ENCODE assay signal across 18 cellular contexts in the genomic region with DNA sequence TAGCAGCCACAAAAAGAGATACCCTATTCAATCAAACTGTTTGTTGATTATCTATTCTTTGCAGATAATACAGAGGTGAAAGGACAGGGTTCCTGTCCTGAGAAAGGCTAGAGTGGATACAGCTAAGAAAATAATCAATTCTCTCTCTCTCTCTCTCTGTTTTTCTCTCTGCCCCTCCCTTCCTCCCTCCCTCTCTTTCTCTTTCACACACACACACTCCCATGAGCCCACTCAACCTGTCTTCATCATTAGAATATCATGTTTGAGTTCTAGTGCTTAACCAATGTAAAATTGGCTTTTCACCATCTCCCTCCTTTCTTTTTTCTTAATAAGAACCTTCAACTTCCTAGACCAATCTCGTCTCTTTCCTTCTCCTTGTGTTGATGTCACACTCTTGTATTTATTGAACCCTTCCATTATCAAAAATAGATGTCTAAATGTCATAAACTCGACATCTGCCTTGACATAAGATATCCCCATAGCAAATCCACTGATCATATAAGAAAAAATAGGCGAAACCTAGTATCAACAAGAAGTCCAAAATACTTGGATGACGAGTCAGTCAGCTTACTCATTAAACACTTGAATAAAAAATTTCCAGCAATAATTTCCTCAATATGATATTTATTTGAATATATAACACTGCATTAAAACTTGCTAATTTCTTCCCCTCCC. TPM values are rescaled to one million over a fixed set of nuclear protein-coding genes. Genes with fewer than 3 reads are reported as not detected.
DNase-seq lines count a peak whose midpoint lies in the region; ATAC-seq, FAIRE-seq and TF ChIP-seq lines count a peak whose summit lies in the region.
"Had no signal": no experiment of that assay in that cellular context is flagged by ENCODE, and none has a peak within 500 bp of the region (broad histone marks: within the 10 kb centered on the region; RNA-seq: fewer than 3 reads in every experiment).

No MANE protein-coding gene starts in this region.

- no peak for TF ChIP-seq CTCF in astrocyte (IDR thresholded peaks at IDR 0.05; ENCODE audit: insufficient read depth, low read depth, low read length)

- intact Hi-C loops in activated CD4-positive, alpha-beta T cell treated with anti-CD3 and anti-CD28 coated beads, Interleukin-2, amount 10 ng/mL, durations not matched to agents 24 days and 14 days (cut with micrococcal nuclease): no loop called here
- intact Hi-C loops in naive thymus-derived CD4-positive, alpha-beta T cell (cut with micrococcal nuclease): loop anchor here in 1 of 2 donors (1.0 to 5.0 kb wide), 2 partner anchors 9 to 391 kb away; a partner anchor contains a TSS

- peaks cover 74% of the 10 kb centered on the region for H3K4me1 Mint-ChIP-seq in activated CD4-positive, alpha-beta T cell treated with anti-CD3 and anti-CD28 coated beads, Interleukin-2, amount 10 ng/mL, durations not matched to agents 24 days and 14 days
- H3K4me1 Mint-ChIP-seq in astrocyte (ENCODE audit: low read depth, unreplicated experiment): peaks cover 8% of the 10 kb centered on the region
- H3K4me1 Mint-ChIP-seq in naive thymus-derived CD4-positive, alpha-beta T cell: peaks cover 25 to 81% (median 62%) of the 10 kb centered on the region in 7 donors

- H3K27me3 ChIP-seq in astrocyte (ENCODE audit: insufficient read depth, low read length): no peaks in the 10 kb centered on the region
- no peaks in the 10 kb centered on the region for H3K27me3 ChIP-seq in naive thymus-derived CD4-positive, alpha-beta T cell (ENCODE audit: control insufficient read depth in 2 of 2, insufficient read depth in 2 of 2, low read length in 2 of 2)
- H3K27me3 ChIP-seq: right atrium auricular region had no signal

- H2AFZ ChIP-seq in astrocyte (ENCODE audit: low read depth, low read length): no peak overlapping the region

- peak overlapping the region; percentile 74 for H3K27ac Mint-ChIP-seq in activated CD4-positive, alpha-beta T cell treated with anti-CD3 and anti-CD28 coated beads, Interleukin-2, amount 10 ng/mL, durations not matched to agents 24 days and 14 days
- H3K27ac Mint-ChIP-seq in astrocyte (ENCODE audit: unreplicated experiment): no peak overlapping the region
- H3K27ac Mint-ChIP-seq in naive thymus-derived CD4-positive, alpha-beta T cell: peak overlapping the region in 8 of 9 donors; percentile 22 to 77 (median 60)

- peaks cover 6% of the 10 kb centered on the region for H3K36me3 Mint-ChIP-seq in activated CD4-positive, alpha-beta T cell treated with anti-CD3 and anti-CD28 coated beads, Interleukin-2, amount 10 ng/mL, durations not matched to agents 24 days and 14 days (ENCODE audit: low read depth)
- no peaks in the 10 kb centered on the region for H3K36me3 Mint-ChIP-seq in astrocyte (ENCODE audit: low read depth, unreplicated experiment)
- peaks cover 0 to 16% (median 0%) of the 10 kb centered on the region in 5 donors for H3K36me3 Mint-ChIP-seq in naive thymus-derived CD4-positive, alpha-beta T cell
- H3K36me3 Mint-ChIP-seq: CD4-positive, alpha-beta memory T cell had no signal

- H3K27ac ChIP-seq in astrocyte (ENCODE audit: low read depth, low read length): no peak overlapping the region
- H3K27ac ChIP-seq in naive thymus-derived CD4-positive, alpha-beta T cell (ENCODE audit: low read depth, low read length): no peak overlapping the region
- H3K27ac ChIP-seq: coronary artery, right atrium auricular region had no signal

- H3K9ac ChIP-seq in astrocyte (ENCODE audit: low read length): no peak overlapping the region

- no peak for ATAC-seq in naive thymus-derived CD4-positive, alpha-beta T cell
- ATAC-seq in GM18867 (IDR thresholded peaks at IDR 0.05; ENCODE audit: unreplicated experiment): no peak
- ATAC-seq: left ventricle myocardium superior had no signal

- H3K4me3 Mint-ChIP-seq in activated CD4-positive, alpha-beta T cell treated with anti-CD3 and anti-CD28 coated beads, Interleukin-2, amount 10 ng/mL, durations not matched to agents 24 days and 14 days: peak overlapping the region; percentile 71
- H3K4me3 Mint-ChIP-seq in astrocyte (ENCODE audit: unreplicated experiment): no peak overlapping the region
- peak overlapping the region in 8 of 10 donors; percentile 0 to 81 (median 36) for H3K4me3 Mint-ChIP-seq in naive thymus-derived CD4-positive, alpha-beta T cell
- H3K4me3 Mint-ChIP-seq: CD4-positive, alpha-beta memory T cell; nephron progenitor cell had no signal

- POLR2A ChIA-PET in naive thymus-derived CD4-positive, alpha-beta T cell (lab: Charles Lee): interaction anchor here (0.7 to 1.8 kb wide), 6 partner anchors 17 to 83 kb away, joined by 3 to 9 read pairs (median 6); a partner anchor contains a TSS
- POLR2A ChIA-PET in HEK293T (lab: Yijun Ruan, JAX): no interaction called here

- no peaks in the 10 kb centered on the region for H3K79me2 ChIP-seq in astrocyte (ENCODE audit: insufficient read depth, low read length)

- peak; percentile 57 for DNase-seq in activated CD4-positive, alpha-beta T cell treated with anti-CD3 and anti-CD28 coated beads, Interleukin-2, amount 10 ng/mL, durations not matched to agents 24 days and 14 days
- DNase-seq in activated CD4-positive, alpha-beta T cell treated with anti-CD3 and anti-CD28 coated beads, Interleukin-2, amount 50 U/mL, for 1 hour: no peak
- DNase-seq in LHCN-M2 (ENCODE audit: low read depth) (peak; percentile 73), astrocyte (ENCODE audit: low read depth) (peak; percentile 23), AG08395 (ENCODE audit: low spot score) (no peak), HEK293T (ENCODE audit: extremely low spot score) (no peak)
- no peak for DNase-seq in naive thymus-derived CD4-positive, alpha-beta T cell
- DNase-seq: aorta; CD4-positive, alpha-beta memory T cell; KG1; left ventricle myocardium superior; NCI-H1436 treated with DMSO at 0.1 percent for 48 hours; nephron progenitor cell had no signal

- no peaks in the 10 kb centered on the region for H3K27me3 Mint-ChIP-seq in activated CD4-positive, alpha-beta T cell treated with anti-CD3 and anti-CD28 coated beads, Interleukin-2, amount 10 ng/mL, durations not matched to agents 24 days and 14 days
- H3K27me3 Mint-ChIP-seq in astrocyte (ENCODE audit: low read depth, unreplicated experiment): no peaks in the 10 kb centered on the region
- no peaks in the 10 kb centered on the region for H3K27me3 Mint-ChIP-seq in naive thymus-derived CD4-positive, alpha-beta T cell
- H3K27me3 Mint-ChIP-seq: CD4-positive, alpha-beta memory T cell had no signal

- peaks cover 4% of the 10 kb centered on the region for H3K9me3 Mint-ChIP-seq in activated CD4-positive, alpha-beta T cell treated with anti-CD3 and anti-CD28 coated beads, Interleukin-2, amount 10 ng/mL, durations not matched to agents 24 days and 14 days
- H3K9me3 Mint-ChIP-seq in astrocyte (ENCODE audit: unreplicated experiment): no peaks in the 10 kb centered on the region
- H3K9me3 Mint-ChIP-seq in naive thymus-derived CD4-positive, alpha-beta T cell: no peaks in the 10 kb centered on the region
- H3K9me3 Mint-ChIP-seq: CD4-positive, alpha-beta memory T cell; nephron progenitor cell had no signal

- CTCF ChIA-PET in naive thymus-derived CD4-positive, alpha-beta T cell (lab: Charles Lee): interaction anchor here (0.7 to 6.6 kb wide), 4 partner anchors 12 to 160 kb away, joined by 3 to 53 read pairs (median 4); a partner anchor contains a TSS
- CTCF ChIA-PET in HEK293T (lab: Yijun Ruan, JAX): no interaction called here

- H3K4me1 ChIP-seq in astrocyte (ENCODE audit: insufficient read depth, low read length): peaks cover 11% of the 10 kb centered on the region
- peaks cover 0 to 18% of the 10 kb centered on the region in 2 donors for H3K4me1 ChIP-seq in naive thymus-derived CD4-positive, alpha-beta T cell (ENCODE audit: control insufficient read depth in 2 of 2, insufficient read depth in 2 of 2, low read length in 2 of 2)

- no peaks in the 10 kb centered on the region for H4K20me1 ChIP-seq in astrocyte (ENCODE audit: insufficient read depth, low read length)

- H3K4me2 ChIP-seq in astrocyte (ENCODE audit: low read length): no peak overlapping the region

- H3K9me3 ChIP-seq in astrocyte (ENCODE audit: insufficient read depth, low read depth, low read length): no peaks in the 10 kb centered on the region
- H3K9me3 ChIP-seq in naive thymus-derived CD4-positive, alpha-beta T cell (ENCODE audit: control insufficient read depth in 2 of 3, low read length in 3 of 3): no peaks in the 10 kb centered on the region
- H3K9me3 ChIP-seq: right atrium auricular region had no signal

- H3K4me3 ChIP-seq in astrocyte (ENCODE audit: insufficient read depth, low read depth, low read length): no peak overlapping the region
- no peak overlapping the region for H3K4me3 ChIP-seq in naive thymus-derived CD4-positive, alpha-beta T cell (ENCODE audit: low read length)
- H3K4me3 ChIP-seq: coronary artery, right atrium auricular region had no signal

- H3K36me3 ChIP-seq in astrocyte (ENCODE audit: insufficient read depth, low read length): no peaks in the 10 kb centered on the region
- no peaks in the 10 kb centered on the region for H3K36me3 ChIP-seq in naive thymus-derived CD4-positive, alpha-beta T cell (ENCODE audit: control insufficient read depth in 2 of 3, insufficient read depth in 3 of 3, low read length in 3 of 3)
- H3K36me3 ChIP-seq: right atrium auricular region had no signal

- FAIRE-seq in astrocyte (lab: Jason Lieb, UNC): no peak
- FAIRE-seq: A204.1 had no signal

TF ChIP-seq in HEK293T, 16 proteins besides CTCF, POLR2A, EP300 and RAD21:
- TF ChIP-seq NFRKB (IDR thresholded peaks at IDR 0.05) (no peak), ELF4 (IDR thresholded peaks at IDR 0.05) (no peak), SP1 (IDR thresholded peaks at IDR 0.05) (no peak), SUZ12 (IDR thresholded peaks at IDR 0.05) (no peak), FOXM1 (IDR thresholded peaks at IDR 0.05; ENCODE audit: borderline replicate concordance) (no peak), TARDBP (IDR thresholded peaks at IDR 0.05) (no peak)

RNA-seq across cellular contexts. Expression of a gene that starts 42.8 kb away (rescaled TPM):
- 320 and 321 TPM in 2 replicates for total RNA-seq in activated CD4-positive, alpha-beta T cell treated with anti-CD3 and anti-CD28 coated beads, Interleukin-2, amount 10 ng/mL, durations not matched to agents 24 days and 14 days
- total RNA-seq in LHCN-M2 (2014; rRNA removed): 0.92 and 1.7 TPM in 2 replicates
- polyA plus RNA-seq in LHCN-M2 (2012): 0.27 TPM
- 0.12 and 0.16 TPM in 2 replicates for total RNA-seq in astrocyte
- total RNA-seq in naive thymus-derived CD4-positive, alpha-beta T cell: 100 to 1,000 TPM; 290 to 406 (median 363) TPM
- polyA plus RNA-seq in naive thymus-derived CD4-positive, alpha-beta T cell: 100 to 1,000 TPM; 170 to 270 TPM
- total RNA-seq: G401 had no signal

Comparison
In these comparisons a context has a peak if more than half of its experiments do, and no peak if none do; other contexts are left out.
1. DNase-seq: peak in activated CD4-positive, alpha-beta T cell treated with anti-CD3 and anti-CD28 coated beads, Interleukin-2, amount 10 ng/mL, durations not matched to agents 24 days and 14 days (single experiment), LHCN-M2 (single experiment) and astrocyte (single experiment); none in activated CD4-positive, alpha-beta T cell treated with anti-CD3 and anti-CD28 coated beads, Interleukin-2, amount 50 U/mL, for 1 hour (single experiment), naive thymus-derived CD4-positive, alpha-beta T cell (0 of 9), AG08395 (single experiment) and HEK293T (single experiment).
2. RNA of a gene that starts 42.8 kb away (total RNA-seq): 290 to 406 TPM in naive thymus-derived CD4-positive, alpha-beta T cell and 320 to 321 TPM in activated CD4-positive, alpha-beta T cell treated with anti-CD3 and anti-CD28 coated beads, Interleukin-2, amount 10 ng/mL, durations not matched to agents 24 days and 14 days; 0.92 to 1.7 TPM in LHCN-M2 and 0.12 to 0.16 TPM in astrocyte; every median in the first group is over 100 times any median in the second.